8 cellular contexts compared by ENCODE assay signal in genomic region chr14:92121670-92122350, GRCh38. TPM values are rescaled to one million over a fixed set of nuclear protein-coding genes. Genes with fewer than 3 reads are reported as not detected.
A peak's percentile ranks its signal among the peaks of the same experiment; 100 is the strongest.
DNase-seq lines count a peak whose midpoint lies in the region; ATAC-seq and TF ChIP-seq lines count a peak whose summit lies in the region.

CPSF2 (plus strand) TSS chr14:92121969; CDS start chr14:92130985, 9,016 bp downstream.
NDUFB1 (minus strand) TSS chr14:92121706; CDS start chr14:92117637, 4,069 bp downstream.

- no peaks in the 10 kb centered on the region for H3K27me3 Mint-ChIP-seq in CD14-positive monocyte (ENCODE audit: low read depth in 3 of 3)
- H3K27me3 Mint-ChIP-seq in activated CD8-positive, alpha-beta T cell treated with anti-CD3 and anti-CD28 coated beads for 36 hours: no peaks in the 10 kb centered on the region

- CTCF ChIA-PET in activated CD8-positive, alpha-beta T cell treated with anti-CD3 and anti-CD28 coated beads for 36 hours (lab: Charles Lee): interaction anchor here (0.9 to 9.6 kb wide), 6 partner anchors 9 to 559 kb away, joined by 3 to 127 read pairs (median 3); partner anchors contain the start of gene ATXN3

- H3K9me3 ChIP-seq in duodenal mucosa (ENCODE audit: control insufficient read depth in 1 of 2, low read length in 2 of 2) (no peaks in the 10 kb centered on the region), lower lobe of right lung (no peaks in the 10 kb centered on the region)

- peak within 1 kb of the TSS; percentile 99 to 100 (median 100) for H3K27ac Mint-ChIP-seq in CD14-positive monocyte
- H3K27ac Mint-ChIP-seq in activated CD8-positive, alpha-beta T cell treated with anti-CD3 and anti-CD28 coated beads for 36 hours: peak within 1 kb of the TSS; percentile 99

- H3K36me3 ChIP-seq in duodenal mucosa (ENCODE audit: control insufficient read depth in 1 of 2, insufficient read depth in 2 of 2, low read length in 2 of 2) (peaks cover 4 to 13% of the 10 kb centered on the region in 2 donors), lower lobe of right lung (peaks cover 38% of the 10 kb centered on the region)

- H3K36me3 Mint-ChIP-seq in CD14-positive monocyte: peaks cover 29 to 40% of the 10 kb centered on the region in 2 donors
- H3K36me3 Mint-ChIP-seq in activated CD8-positive, alpha-beta T cell treated with anti-CD3 and anti-CD28 coated beads for 36 hours (ENCODE audit: low read depth): peaks cover 26% of the 10 kb centered on the region

- H3K4me1 ChIP-seq in duodenal mucosa (ENCODE audit: control insufficient read depth in 1 of 2, insufficient read depth in 2 of 2, low read length in 2 of 2) (peaks cover 0 to 4% of the 10 kb centered on the region in 2 donors), lower lobe of right lung (peaks cover 40% of the 10 kb centered on the region)

- POLR2A ChIA-PET in activated CD8-positive, alpha-beta T cell treated with anti-CD3 and anti-CD28 coated beads for 36 hours (lab: Charles Lee): interaction anchor here (0.9 to 3.7 kb wide), 13 partner anchors 9 to 877 kb away, joined by 3 to 44 read pairs (median 4); partner anchors contain the start of genes ATXN3, GPR68 and TRIP11

- peak within 1 kb of the TSS; percentile 95 to 98 for H3K9ac ChIP-seq in duodenal mucosa (ENCODE audit: low read depth in 1 of 2, low read length in 2 of 2)

- H3K27ac ChIP-seq in duodenal mucosa (ENCODE audit: low read depth, low read length): peak within 1 kb of the TSS; percentile 82
- H3K27ac ChIP-seq in lower lobe of right lung: peak within 1 kb of the TSS; percentile 97

- intact Hi-C loops in CD14-positive monocyte (cut with micrococcal nuclease) (loop anchor here in 1 of 2 donors (2.0 to 10.0 kb wide), 2 partner anchors 17 to 673 kb away; partner anchors contain the start of gene GOLGA5), lower lobe of right lung (cut with DNase I) (no loop called here)
- intact Hi-C loops in activated CD8-positive, alpha-beta T cell treated with anti-CD3 and anti-CD28 coated beads for 36 hours (cut with micrococcal nuclease): no loop called here

- H3K27me3 ChIP-seq in duodenal mucosa (ENCODE audit: control insufficient read depth in 1 of 2, insufficient read depth in 2 of 2, low read length in 2 of 2): no peaks in the 10 kb centered on the region
- H3K27me3 ChIP-seq in lower lobe of right lung (ENCODE audit: low read depth): no peaks in the 10 kb centered on the region

- peak within 1 kb of the TSS; percentile 97 to 100 for H3K4me3 Mint-ChIP-seq in CD14-positive monocyte
- H3K4me3 Mint-ChIP-seq in activated CD8-positive, alpha-beta T cell treated with anti-CD3 and anti-CD28 coated beads for 36 hours: peak within 1 kb of the TSS; percentile 92

- peak; percentile 78 for DNase-seq in CD14-positive monocyte (ENCODE audit: low spot score)
- peak; percentile 78 for DNase-seq in NCI-H774 (lab: John Stamatoyannopoulos, UW)
- peak; percentile 87 for DNase-seq in activated CD8-positive, alpha-beta T cell treated with anti-CD3 and anti-CD28 coated beads for 36 hours
- peak; percentile 90 for DNase-seq in lower lobe of right lung
- DNase-seq in stimulated activated CD4-positive, alpha-beta T cell treated with anti-CD3 and anti-CD28 coated beads, TNF-alpha, amount 100 ng/mL, for 4 hours (ENCODE audit: low read depth in 3 of 3): peak; percentile 67 to 80 (median 74)

- ATAC-seq in GM19328 (IDR thresholded peaks at IDR 0.05; ENCODE audit: unreplicated experiment) (peak; percentile 82), HG03469 (IDR thresholded peaks at IDR 0.05; ENCODE audit: unreplicated experiment) (peak; percentile 68), lower lobe of right lung (peak; percentile 94 to 97)
- ATAC-seq in activated CD8-positive, alpha-beta T cell treated with anti-CD3 and anti-CD28 coated beads for 36 hours: peak; percentile 90

- H3K4me3 ChIP-seq in duodenal mucosa (ENCODE audit: low read depth in 1 of 2, low read length in 2 of 2) (peak within 1 kb of the TSS; percentile 97 to 98), lower lobe of right lung (peak within 1 kb of the TSS; percentile 86)

- TF ChIP-seq CTCF in CD14-positive monocyte (IDR thresholded peaks at IDR 0.05) (no peak), lower lobe of right lung (IDR thresholded peaks at IDR 0.05) (no peak)
- no peak for TF ChIP-seq CTCF in activated CD8-positive, alpha-beta T cell treated with anti-CD3 and anti-CD28 coated beads for 36 hours (IDR thresholded peaks at IDR 0.05)

- peaks cover 40% of the 10 kb centered on the region for H3K4me1 Mint-ChIP-seq in CD14-positive monocyte
- peaks cover 35% of the 10 kb centered on the region for H3K4me1 Mint-ChIP-seq in activated CD8-positive, alpha-beta T cell treated with anti-CD3 and anti-CD28 coated beads for 36 hours (ENCODE audit: low read depth)

- peaks cover 0 to 2% (median 0%) of the 10 kb centered on the region in 7 donors for H3K9me3 Mint-ChIP-seq in CD14-positive monocyte
- no peaks in the 10 kb centered on the region for H3K9me3 Mint-ChIP-seq in activated CD8-positive, alpha-beta T cell treated with anti-CD3 and anti-CD28 coated beads for 36 hours

RNA-seq across cellular contexts. Expression of gene CPSF2, which starts in this region (rescaled TPM):
- 10 to 100 TPM; 25.5 to 44.9 TPM for polyA plus RNA-seq in CD14-positive monocyte
- total RNA-seq in activated CD8-positive, alpha-beta T cell treated with anti-CD3 and anti-CD28 coated beads for 36 hours: 100 to 1,000 TPM in 1 of 2 experiments, 10 to 100 TPM in 1; 96.2 to 103 TPM
- total RNA-seq in lower lobe of right lung: 65.4 TPM

RNA-seq across cellular contexts. Expression of gene NDUFB1, which starts in this region (rescaled TPM):
- polyA plus RNA-seq in CD14-positive monocyte: 100 to 1,000 TPM; 604 to 686 TPM
- total RNA-seq in activated CD8-positive, alpha-beta T cell treated with anti-CD3 and anti-CD28 coated beads for 36 hours: 100 to 1,000 TPM; 102 TPM
- 124 TPM for total RNA-seq in lower lobe of right lung

Comparison
In these comparisons a context has a peak if more than half of its experiments do, and no peak if none do; other contexts are left out.
1. Peak in every context shown above with its lines: DNase-seq, ATAC-seq, H3K4me3 ChIP-seq and H3K27ac ChIP-seq.